25 cellular contexts compared by ENCODE assay signal in genomic region chr12:51669996-51670395, GRCh38.
DNase-seq lines count a peak whose midpoint lies in the region; ATAC-seq, FAIRE-seq and TF ChIP-seq lines count a peak whose summit lies in the region.
"Had no signal": no experiment of that assay in that cellular context is flagged by ENCODE, and none has a peak within 500 bp of the region (broad histone marks: within the 10 kb centered on the region; RNA-seq: fewer than 3 reads in every experiment).

No MANE protein-coding gene starts in this region.

- no peak overlapping the region for H2AFZ ChIP-seq in keratinocyte (ENCODE audit: control insufficient read depth, low read length)
- H2AFZ ChIP-seq: GM23248 had no signal

- CTCF ChIA-PET in RWPE1 (lab: Yijun Ruan, JAX) = no interaction called here
- CTCF ChIA-PET in MCF 10A (lab: Yijun Ruan, JAX) = interaction anchor here (0.5 to 1.2 kb wide), 6 partner anchors 26 to 534 kb away, joined by 3 to 5 read pairs (median 4); no protein-coding TSS in a partner anchor

- H3K4me1 ChIP-seq in keratinocyte (ENCODE audit: control insufficient read depth, extremely low read depth, insufficient read depth, low read length) = peaks cover 3% of the 10 kb centered on the region
- H3K4me1 ChIP-seq: A549 had no signal

- H3K27me3 Mint-ChIP-seq in MCF 10A (ENCODE audit: insufficient read depth, unreplicated experiment) = peaks cover 18% of the 10 kb centered on the region

- H3K4me3 ChIP-seq in bronchial epithelial cell (ENCODE audit: low read depth, low read length) = no peak overlapping the region
- no peak overlapping the region for H3K4me3 ChIP-seq in keratinocyte (ENCODE audit: control insufficient read depth in 2 of 3, extremely low read depth in 1 of 3, insufficient read depth in 2 of 3, low read depth in 1 of 3, low read length in 3 of 3)
- H3K4me3 ChIP-seq in foreskin fibroblast (ENCODE audit: low read depth in 1 of 2, low read length in 2 of 2) = no peak overlapping the region
- H3K4me3 ChIP-seq: A549; BLaER1 treated with 17β-estradiol and CSF1 and Interleukin-3, amounts not matched to agents 10 nM and 100 nM; GM12878; GM23248 had no signal

- POLR2A ChIA-PET in RWPE1 (lab: Yijun Ruan, JAX; ENCODE audit: low non-redundant PET) = no interaction called here
- POLR2A ChIA-PET in MCF 10A (lab: Yijun Ruan, JAX) = interaction anchor here (2.2 kb wide), 1 partner anchor 14 kb away, joined by 6 read pairs; no protein-coding TSS in a partner anchor

- no peak overlapping the region for H3K27ac ChIP-seq in RWPE1
- no peak overlapping the region for H3K27ac ChIP-seq in keratinocyte (ENCODE audit: control insufficient read depth, insufficient read depth, low read length)
- H3K27ac ChIP-seq: A549; BLaER1 treated with 17β-estradiol and CSF1 and Interleukin-3, amounts not matched to agents 10 nM and 100 nM; GM23248 had no signal

- no peaks in the 10 kb centered on the region for H3K79me2 ChIP-seq in keratinocyte (ENCODE audit: control insufficient read depth, insufficient read depth, low read length)

- no TSS peak for BruUV-seq in MCF 10A (replicated peaks; lab: Mats Ljungman, UMichigan)

- DNase-seq in RWPE1 (ENCODE audit: low spot score) (peak; percentile 18), MCF 10A (ENCODE audit: unreplicated experiment) (peak; percentile 23), bronchial epithelial cell (ENCODE audit: low read depth) (peak; percentile 37), keratinocyte (ENCODE audit: low read depth, low spot score) (no peak), sciatic nerve (ENCODE audit: low spot score) (no peak), foreskin fibroblast (no peak)
- DNase-seq: 8988T; ACHN; AML-193; BE2C; CD4-positive, alpha-beta T cell; CD8-positive, alpha-beta memory T cell; DMS 273 treated with DMSO at 0.1 percent for 48 hours; DMS79; GDM1; GM23248; H7; HCEC 1CT had no signal

- no peak overlapping the region for H3K27ac Mint-ChIP-seq in MCF 10A (ENCODE audit: low read depth, unreplicated experiment)
- H3K27ac Mint-ChIP-seq: CD14-positive monocyte; CD4-positive, alpha-beta T cell; CD8-positive, alpha-beta memory T cell had no signal

- ATAC-seq in HG03280 (IDR thresholded peaks at IDR 0.05; ENCODE audit: unreplicated experiment) = no peak
- ATAC-seq in sciatic nerve = no peak
- ATAC-seq: A549, GM12878 had no signal

- H3K4me3 Mint-ChIP-seq in MCF 10A (ENCODE audit: unreplicated experiment) = no peak overlapping the region
- H3K4me3 Mint-ChIP-seq: CD14-positive monocyte; CD4-positive, alpha-beta T cell; CD8-positive, alpha-beta memory T cell had no signal

- no peak for TF ChIP-seq CTCF in RWPE1 (conservative IDR thresholded peaks at IDR 0.05; ENCODE audit: low read depth)
- no peak for TF ChIP-seq CTCF in MCF 10A (IDR thresholded peaks at IDR 0.05; ENCODE audit: unreplicated experiment)
- no peak for TF ChIP-seq CTCF in bronchial epithelial cell (IDR thresholded peaks at IDR 0.05; ENCODE audit: insufficient read depth, low read length, severe bottlenecking)
- no peak for TF ChIP-seq CTCF in keratinocyte (optimal IDR thresholded peaks at IDR 0.05 in 1 of 3, IDR thresholded peaks at IDR 0.05 in 1 of 3, conservative IDR thresholded peaks at IDR 0.05 in 1 of 3; ENCODE audit: extremely low read depth in 1 of 3, insufficient read depth in 2 of 3, low read length in 3 of 3)
- TF ChIP-seq CTCF in foreskin fibroblast (IDR thresholded peaks at IDR 0.05; ENCODE audit: low read depth, low read length) = no peak

- no peak overlapping the region for H3K9ac ChIP-seq in keratinocyte (ENCODE audit: control insufficient read depth, extremely low read depth, insufficient read depth, low read length)
- H3K9ac ChIP-seq: BLaER1 treated with 17β-estradiol and CSF1 and Interleukin-3, amounts not matched to agents 10 nM and 100 nM; GM23248 had no signal

- H3K9me3 Mint-ChIP-seq in MCF 10A (ENCODE audit: unreplicated experiment) = no peaks in the 10 kb centered on the region
- H3K9me3 Mint-ChIP-seq: CD14-positive monocyte; CD4-positive, alpha-beta T cell; CD8-positive, alpha-beta memory T cell had no signal

- no peak overlapping the region for H3K4me2 ChIP-seq in keratinocyte (ENCODE audit: control insufficient read depth, extremely low read depth, insufficient read depth, low read depth, low read length)
- H3K4me2 ChIP-seq: A549 had no signal

- FAIRE-seq in bronchial epithelial cell (lab: Jason Lieb, UNC) = no peak
- peak; percentile 9 for FAIRE-seq in keratinocyte (lab: Jason Lieb, UNC)
- FAIRE-seq: A549, D721Med, GM12878, GM19239 had no signal

- dilution Hi-C loops in keratinocyte (cut with MboI; ENCODE audit: extremely low pct_ligation_motif_present, low sequenced_read_pairs) = no loop called here

- H3K9me1 ChIP-seq in keratinocyte (ENCODE audit: control insufficient read depth, extremely low read depth, insufficient read depth, low read length) = no peaks in the 10 kb centered on the region

- H3K4me1 Mint-ChIP-seq in MCF 10A (ENCODE audit: insufficient read depth, unreplicated experiment) = peaks cover 14% of the 10 kb centered on the region

- intact Hi-C loops in MCF 10A (cut with micrococcal nuclease) = no loop called here
- intact Hi-C loops in sciatic nerve (cut with DNase I) = no loop called here

- H3K9me3 ChIP-seq in keratinocyte (ENCODE audit: control insufficient read depth, low read depth, low read length) = no peaks in the 10 kb centered on the region
- H3K9me3 ChIP-seq: A549; BE2C; BLaER1 treated with 17β-estradiol and CSF1 and Interleukin-3, amounts not matched to agents 10 nM and 100 nM had no signal

- H3K36me3 Mint-ChIP-seq in MCF 10A (ENCODE audit: insufficient read depth, unreplicated experiment) = no peaks in the 10 kb centered on the region
- H3K36me3 Mint-ChIP-seq: CD14-positive monocyte; CD8-positive, alpha-beta memory T cell had no signal

- H3K27me3 ChIP-seq in bronchial epithelial cell (ENCODE audit: control insufficient read depth, insufficient read depth, low read length) (peaks cover 3% of the 10 kb centered on the region), keratinocyte (ENCODE audit: control insufficient read depth, extremely low read depth, insufficient read depth, low read length) (peaks cover under 1% of the 10 kb centered on the region)
- H3K27me3 ChIP-seq: BE2C; BLaER1 treated with 17β-estradiol and CSF1 and Interleukin-3, amounts not matched to agents 10 nM and 100 nM had no signal

- no peaks in the 10 kb centered on the region for H4K20me1 ChIP-seq in keratinocyte (ENCODE audit: control insufficient read depth, extremely low read depth, insufficient read depth, low read length)
- H4K20me1 ChIP-seq: BLaER1 treated with 17β-estradiol and CSF1 and Interleukin-3, amounts not matched to agents 10 nM and 100 nM had no signal

- no peaks in the 10 kb centered on the region for H3K36me3 ChIP-seq in bronchial epithelial cell (ENCODE audit: control insufficient read depth, insufficient read depth, low read length)
- H3K36me3 ChIP-seq in keratinocyte (ENCODE audit: control insufficient read depth in 2 of 2, extremely low read depth in 1 of 2, insufficient read depth in 2 of 2, low read length in 2 of 2) = no peaks in the 10 kb centered on the region
- H3K36me3 ChIP-seq: BE2C; BLaER1 treated with 17β-estradiol and CSF1 and Interleukin-3, amounts not matched to agents 10 nM and 100 nM had no signal

Comparison
In these comparisons a context has a peak if more than half of its experiments do, and no peak if none do; other contexts are left out.
1. DNase-seq: peak in RWPE1 (single experiment), MCF 10A (single experiment) and bronchial epithelial cell (single experiment); none in keratinocyte (single experiment), sciatic nerve (single experiment) and foreskin fibroblast (0 of 2).